32 cellular contexts compared by ENCODE assay signal in the genomic region with DNA sequence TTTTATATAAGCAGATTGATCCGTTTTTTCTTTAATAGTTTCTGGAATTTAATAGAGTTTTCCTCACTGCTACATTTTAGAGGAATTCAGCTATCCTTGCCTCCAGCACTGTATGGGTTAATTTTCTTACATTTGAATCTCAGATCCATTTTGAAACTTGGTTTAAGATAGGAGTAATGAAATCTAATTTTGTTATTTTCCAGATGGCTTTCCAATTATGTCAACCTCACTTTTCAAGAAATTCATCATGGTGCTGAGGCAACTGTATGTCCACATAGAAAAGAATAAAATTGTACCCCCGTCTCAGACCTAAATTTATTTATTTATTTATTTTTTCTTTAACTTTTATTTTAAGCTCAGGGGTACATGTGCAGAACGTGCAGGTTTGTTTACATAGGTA.
"Had no signal": no experiment of that assay in that cellular context is flagged by ENCODE, and none has a peak within 500 bp of the region (broad histone marks: within the 10 kb centered on the region; RNA-seq: fewer than 3 reads in every experiment).

No MANE protein-coding gene starts in this region.

- H3K27me3 ChIP-seq: MG63 had no signal

- H3K9ac ChIP-seq: KMS-11 had no signal

- DNase-seq: Karpas-422, Kasumi-1, KG1, MG63, MM.1S, MV-4-11, NCI-H1048, NCI-H1092, NCI-H1105, NCI-H1105 treated with DMSO at 0.1 percent for 48 hours, NCI-H1417, NCI-H1417 treated with DMSO at 0.1 percent for 48 hours, NCI-H1436, NCI-H1436 treated with DMSO at 0.1 percent for 48 hours, NCI-H146, NCI-H1694, NCI-H1694 treated with DMSO at 0.1 percent for 48 hours, NCI-H187, NCI-H187 treated with DMSO at 0.1 percent for 48 hours, NCI-H1930, NCI-H2081, NCI-H2081 treated with DMSO at 0.1 percent for 48 hours, NCI-H2107, NCI-H2171, NCI-H2171 treated with DMSO at 0.1 percent for 48 hours, NCI-H2227 treated with DMSO at 0.1 percent for 48 hours, NCI-H226, NCI-H345, NCI-H446, NCI-H446 treated with DMSO at 0.1 percent for 48 hours, NCI-H510A had no signal

- H3K9me3 ChIP-seq: MG63 had no signal

- H3K27ac ChIP-seq: KMS-11 had no signal

- H3K4me2 ChIP-seq: KMS-11 had no signal

- H3K36me3 ChIP-seq: MG63 had no signal

- H3K4me3 ChIP-seq: MG63 had no signal
